In genomic region chr17:81688616-81689015, GRCh38 we compare ENCODE assay signal across 2 cellular contexts.
TF ChIP-seq lines count a peak whose summit lies in the region.

No MANE protein-coding gene starts in this region.

TF ChIP-seq in IMR-90, 13 proteins besides CTCF, POLR2A, EP300 and RAD21:
- TF ChIP-seq SMC3 (IDR thresholded peaks at IDR 0.05; ENCODE audit: low read depth, low read length) (no peak), RCOR1 (IDR thresholded peaks at IDR 0.05; ENCODE audit: insufficient replicate concordance, low read length) (no peak), ELK1 (IDR thresholded peaks at IDR 0.05; ENCODE audit: borderline replicate concordance, low read depth, low read length) (no peak), NFE2L2 (IDR thresholded peaks at IDR 0.05; ENCODE audit: low read depth, low read length) (no peak), MXI1 (IDR thresholded peaks at IDR 0.05; ENCODE audit: borderline replicate concordance, low read depth, low read length) (no peak), RFX5 (IDR thresholded peaks at IDR 0.05; ENCODE audit: low read depth, low read length) (no peak), MAZ (IDR thresholded peaks at IDR 0.05; ENCODE audit: borderline replicate concordance, low read depth, low read length) (no peak), BHLHE40 (IDR thresholded peaks at IDR 0.05; ENCODE audit: low read depth, low read length) (no peak), USF2 (IDR thresholded peaks at IDR 0.05; ENCODE audit: low read depth, low read length) (no peak), MAFK (IDR thresholded peaks at IDR 0.05; ENCODE audit: low read depth, low read length) (no peak), CEBPB (IDR thresholded peaks at IDR 0.05; ENCODE audit: low read depth, low read length) (no peak), CHD1 (IDR thresholded peaks at IDR 0.05; ENCODE audit: low read depth, low read length) (no peak), FOS (IDR thresholded peaks at IDR 0.05; ENCODE audit: low read depth, low read length) (no peak)

TF ChIP-seq in H1, 55 proteins besides CTCF, POLR2A, EP300 and RAD21:
- TF ChIP-seq ZNF274 (IDR thresholded peaks at IDR 0.05; ENCODE audit: borderline replicate concordance, extremely low read depth, low read length) (no peak), SIX5 (IDR thresholded peaks at IDR 0.05; ENCODE audit: low read depth, low read length) (no peak), GTF2F1 (IDR thresholded peaks at IDR 0.05; ENCODE audit: borderline replicate concordance, low read depth, low read length) (no peak), FOSL1 (IDR thresholded peaks at IDR 0.05; ENCODE audit: insufficient read depth, low read depth, low read length) (no peak), CHD1 (IDR thresholded peaks at IDR 0.05; ENCODE audit: low read depth, low read length) (no peak), USF2 (IDR thresholded peaks at IDR 0.05; ENCODE audit: low read length) (no peak), SUZ12 (IDR thresholded peaks at IDR 0.05; ENCODE audit: low read length) (no peak), CBX8 (IDR thresholded peaks at IDR 0.05; ENCODE audit: borderline replicate concordance, low read depth, low read length) (no peak), RXRA (IDR thresholded peaks at IDR 0.05; ENCODE audit: insufficient read depth, low read depth, low read length) (no peak), CBX5 (IDR thresholded peaks at IDR 0.05; ENCODE audit: low read depth, low read length) (no peak), JUN (IDR thresholded peaks at IDR 0.05; ENCODE audit: low read depth, low read length) (no peak), TBP (IDR thresholded peaks at IDR 0.05; ENCODE audit: low read depth, low read length) (no peak), RFX5 (IDR thresholded peaks at IDR 0.05; ENCODE audit: borderline replicate concordance, low read depth, low read length) (no peak), MAX (IDR thresholded peaks at IDR 0.05) (no peak), POLR2AphosphoS5 (IDR thresholded peaks at IDR 0.05; ENCODE audit: low read depth, low read length) (no peak), BACH1 (IDR thresholded peaks at IDR 0.05; ENCODE audit: low read length) (no peak), SIRT6 (IDR thresholded peaks at IDR 0.05; ENCODE audit: low read length) (no peak), SIN3A (conservative IDR thresholded peaks at IDR 0.05 in 1 of 2, IDR thresholded peaks at IDR 0.05 in 1 of 2; ENCODE audit: low read depth in 1 of 2, low read length in 2 of 2) (no peak), YY1 (IDR thresholded peaks at IDR 0.05; ENCODE audit: low read depth, low read length) (no peak), SP2 (IDR thresholded peaks at IDR 0.05; ENCODE audit: low read length) (no peak)
